Comparison of ENCODE assay signal across 7 cellular contexts in the genomic region with DNA sequence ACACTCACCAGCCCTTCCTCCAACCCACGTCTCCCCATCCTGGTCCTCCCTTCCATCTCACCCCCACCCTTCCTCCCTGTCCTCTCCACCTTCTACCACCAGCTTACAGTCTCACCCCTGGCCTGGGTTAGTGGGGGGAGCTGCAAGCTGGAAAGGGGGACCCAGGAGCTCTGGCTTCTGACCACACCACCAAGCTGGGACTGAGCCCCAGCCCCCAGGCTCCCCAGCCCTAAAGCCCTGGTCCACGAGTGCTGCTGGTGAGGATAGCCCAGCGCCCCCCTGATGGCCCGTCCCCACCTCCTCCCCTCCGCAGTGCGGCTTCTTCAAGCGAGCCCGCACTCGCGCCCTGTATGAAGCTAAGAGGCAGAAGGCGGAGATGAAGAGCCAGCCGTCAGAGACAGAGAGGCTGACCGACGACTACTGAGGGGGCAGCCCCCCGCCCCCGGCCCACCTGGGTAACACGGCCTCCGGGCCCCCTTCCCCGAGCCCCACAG.
"Had no signal": no experiment of that assay in that cellular context is flagged by ENCODE, and none has a peak within 500 bp of the region (broad histone marks: within the 10 kb centered on the region; RNA-seq: fewer than 3 reads in every experiment).

No MANE protein-coding gene starts in this region.

- H3K4me3 ChIP-seq: cardiac muscle cell, prostate gland, SK-N-MC, thyroid gland had no signal

- H3K9me3 ChIP-seq: prostate gland, thyroid gland had no signal

- H3K27me3 ChIP-seq: cardiac muscle cell, thyroid gland had no signal

- H3K27ac ChIP-seq: cardiac muscle cell, prostate gland, SK-N-MC, thyroid gland had no signal

- H3K4me1 ChIP-seq: prostate gland, thyroid gland had no signal

- FAIRE-seq: colon, frontal cortex, kidney had no signal

- H3K36me3 ChIP-seq: cardiac muscle cell had no signal
